8 cellular contexts compared by ENCODE assay signal in the genomic region with DNA sequence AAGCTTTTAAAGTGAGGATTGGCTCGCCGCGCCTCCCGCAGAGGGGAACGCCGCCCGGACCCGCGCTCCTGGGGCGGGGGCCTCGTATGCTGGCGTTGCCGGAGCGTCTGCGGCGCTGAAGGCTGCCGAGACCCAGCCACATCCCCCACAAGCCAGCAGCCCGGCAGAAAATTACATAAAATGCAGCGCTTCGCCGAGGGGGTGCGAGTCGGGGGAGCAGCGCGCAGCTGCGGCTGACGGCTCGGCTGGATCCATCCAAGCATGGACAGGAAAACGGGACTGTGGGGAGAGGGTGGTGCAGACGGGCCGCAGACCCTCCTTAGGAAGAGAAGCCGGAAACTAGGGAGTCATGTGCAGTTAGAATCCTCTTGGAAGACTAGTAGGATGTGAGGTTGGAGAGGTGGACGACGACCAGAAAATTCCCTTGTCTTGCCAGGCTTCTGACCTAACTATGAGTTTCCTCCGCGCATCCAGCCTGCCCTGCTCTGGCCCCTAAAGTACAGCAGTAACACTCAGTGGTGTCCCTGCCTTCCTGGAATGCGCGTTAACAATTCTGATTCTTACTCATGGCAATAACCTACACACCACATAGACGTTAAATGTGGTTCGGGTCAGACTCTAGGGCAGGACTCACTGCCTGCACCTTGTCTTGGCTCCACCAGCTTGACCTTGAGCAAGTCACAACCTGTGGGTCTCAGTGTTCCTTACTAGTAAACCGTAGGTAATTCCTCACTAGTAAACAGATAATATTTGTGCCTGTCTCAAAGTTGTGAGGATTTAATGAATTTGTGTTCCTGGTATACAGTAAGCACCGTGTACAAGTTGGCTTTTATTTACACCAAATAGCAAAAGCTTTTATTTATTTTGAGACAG. TPM values are rescaled to one million over a fixed set of nuclear protein-coding genes. Genes with fewer than 3 reads are reported as not detected.
A peak's percentile ranks its signal among the peaks of the same experiment; 100 is the strongest.
DNase-seq lines count a peak whose midpoint lies in the region; ATAC-seq lines count a peak whose summit lies in the region.

No MANE protein-coding gene starts in this region.

- intact Hi-C loops in Right ventricle myocardium inferior (cut with DNase I): no loop called here
- intact Hi-C loops in cardiac septum (cut with DNase I): loop anchor here (2.0 kb wide), 1 partner anchor 34 kb away; a partner anchor contains a TSS

- H3K9me3 ChIP-seq in endocrine pancreas (ENCODE audit: control insufficient read depth, low read length): no peaks in the 10 kb centered on the region
- H3K9me3 ChIP-seq in mesodermal cell (ENCODE audit: control insufficient read depth, low read length): no peaks in the 10 kb centered on the region

- peak overlapping the region; percentile 74 for H3K9ac ChIP-seq in endocrine pancreas (ENCODE audit: control insufficient read depth, insufficient read depth, low read length)

- H3K4me1 ChIP-seq in endocrine pancreas (ENCODE audit: control insufficient read depth, insufficient read depth, low read length) (no peaks in the 10 kb centered on the region), mesodermal cell (ENCODE audit: control insufficient read depth, insufficient read depth, low read length, poor library complexity, severe bottlenecking) (peaks cover 8% of the 10 kb centered on the region)

- peak; percentile 29 for ATAC-seq in Right ventricle myocardium inferior
- peak; percentile 2 for ATAC-seq in HG03139 (IDR thresholded peaks at IDR 0.05; ENCODE audit: unreplicated experiment)

- H3K4me3 ChIP-seq in endocrine pancreas (ENCODE audit: control insufficient read depth, insufficient read depth, low read length) (peak overlapping the region; percentile 69), mesodermal cell (ENCODE audit: extremely low read depth, insufficient read depth, low read length, poor library complexity, severe bottlenecking) (peak overlapping the region; percentile 78)

- 4 to 5% methylated on average over 31 to 38 of the region's 42 CpGs for WGBS in mesodermal cell (ENCODE audit: insufficient coverage in 2 of 2), 2 experiments

- H3K27me3 ChIP-seq in endocrine pancreas (ENCODE audit: control insufficient read depth, insufficient read depth, low read length): no peaks in the 10 kb centered on the region

- no peaks in the 10 kb centered on the region for H3K36me3 ChIP-seq in endocrine pancreas (ENCODE audit: control insufficient read depth, insufficient read depth, low read length)
- H3K36me3 ChIP-seq in mesodermal cell (ENCODE audit: control insufficient read depth, insufficient read depth, low read length): peaks cover 23% of the 10 kb centered on the region

- H3K27ac ChIP-seq in mesodermal cell (ENCODE audit: low read depth, low read length, severe bottlenecking): peak overlapping the region; percentile 98

- DNase-seq in Right ventricle myocardium inferior (ENCODE audit: missing footprints) (no peak), cardiac septum (ENCODE audit: low spot score) (no peak), NCI-H748 treated with DMSO at 0.1 percent for 48 hours (lab: John Stamatoyannopoulos, UW) (peak; percentile 43)
- DNase-seq in activated CD8-positive, alpha-beta memory T cell treated with anti-CD3 and anti-CD28 coated beads for 48 hours (ENCODE audit: low read depth in 2 of 3, low spot score in 2 of 3): peak; percentile 17 to 31 (median 30)
- DNase-seq in stimulated activated CD8-positive, alpha-beta memory T cell treated with anti-CD3 and anti-CD28 coated beads, Interleukin-4, amount 100 ng/mL, for 24 hours (ENCODE audit: low read depth): peak; percentile 9

RNA-seq across cellular contexts. Expression of a gene that starts 1.0 kb away (rescaled TPM):
- total RNA-seq in Right ventricle myocardium inferior: 29.1 TPM
- total RNA-seq in cardiac septum: 38.9 TPM
- polyA plus RNA-seq in mesodermal cell (2013, experiment 1 of 2): 22.8 TPM
- 22.2 TPM for polyA plus RNA-seq in mesodermal cell (2013, experiment 2 of 2)

RNA-seq across cellular contexts. Expression of a gene that starts 34.5 kb away (rescaled TPM):
- total RNA-seq in Right ventricle myocardium inferior (69.1 TPM), cardiac septum (88.7 TPM)
- polyA plus RNA-seq in mesodermal cell (2013, experiment 1 of 2): 410 TPM
- polyA plus RNA-seq in mesodermal cell (2013, experiment 2 of 2): 468 TPM

Comparison
In these comparisons a context has a peak if more than half of its experiments do, and no peak if none do; other contexts are left out.
1. DNase-seq: peak in NCI-H748 treated with DMSO at 0.1 percent for 48 hours (single experiment), activated CD8-positive, alpha-beta memory T cell treated with anti-CD3 and anti-CD28 coated beads for 48 hours (3 of 3) and stimulated activated CD8-positive, alpha-beta memory T cell treated with anti-CD3 and anti-CD28 coated beads, Interleukin-4, amount 100 ng/mL, for 24 hours (single experiment); none in Right ventricle myocardium inferior (single experiment) and cardiac septum (single experiment).